In the genomic region with DNA sequence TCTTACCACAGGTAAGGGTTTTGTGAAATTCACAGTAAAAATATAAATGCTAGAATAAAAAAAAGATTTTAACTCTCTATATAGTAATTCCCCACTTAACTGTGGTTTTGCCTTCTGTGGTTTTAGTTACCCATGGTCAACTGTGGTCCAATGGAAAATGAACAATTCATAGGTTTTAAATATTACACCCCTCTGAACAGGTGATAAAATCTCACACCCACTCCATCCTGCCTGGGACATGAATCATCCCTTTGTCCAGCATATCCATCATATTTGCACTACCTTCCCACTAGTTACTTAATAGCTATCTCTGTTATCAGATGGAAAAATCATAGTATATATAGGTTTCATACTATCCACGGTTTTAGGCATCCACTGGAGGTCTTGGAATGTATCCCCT, we compare ENCODE assay signal across 1 cellular context.
TF ChIP-seq lines count a peak whose summit lies in the region.

No MANE protein-coding gene starts in this region.

TF ChIP-seq in K562, 482 proteins besides CTCF, POLR2A, EP300 and RAD21:
- TF ChIP-seq KLF16 (IDR thresholded peaks at IDR 0.05) (no peak), FOSL1 (tag; conservative IDR thresholded peaks at IDR 0.05) (no peak), EGR1 (conservative IDR thresholded peaks at IDR 0.05) (peak; percentile 66)
